Comparison of ENCODE assay signal across 21 cellular contexts in genomic region chr7:65397730-65398142, GRCh38. TPM values are rescaled to one million over a fixed set of nuclear protein-coding genes. Genes with fewer than 3 reads are reported as not detected.
DNase-seq lines count a peak whose midpoint lies in the region; ATAC-seq, FAIRE-seq and TF ChIP-seq lines count a peak whose summit lies in the region.
"Had no signal": no experiment of that assay in that cellular context is flagged by ENCODE, and none has a peak within 500 bp of the region (broad histone marks: within the 10 kb centered on the region; RNA-seq: fewer than 3 reads in every experiment).

No MANE protein-coding gene starts in this region.

- H3K4me2 ChIP-seq in PC-3 (ENCODE audit: low read length) = no peak overlapping the region
- H3K4me2 ChIP-seq: BLaER1 treated with 17β-estradiol and CSF1 and Interleukin-3, amounts not matched to agents 10 nM and 100 nM had no signal

- FAIRE-seq in GM12891 (lab: Jason Lieb, UNC) = peak; percentile 57
- FAIRE-seq: colon had no signal

- no peak overlapping the region for H2AFZ ChIP-seq in PC-3 (ENCODE audit: low read length)

- H3K36me3 Mint-ChIP-seq in osteocyte (ENCODE audit: unreplicated experiment) = peaks cover 43% of the 10 kb centered on the region

- no TSS peak for BruUV-seq in PC-3 (replicated peaks; lab: Mats Ljungman, UMichigan)

- H3K4me3 ChIP-seq in PC-3 (ENCODE audit: low read length) (no peak overlapping the region), epithelial cell of esophagus (ENCODE audit: low read length) (no peak overlapping the region)
- H3K4me3 ChIP-seq: BLaER1 treated with 17β-estradiol and CSF1 and Interleukin-3, amounts not matched to agents 10 nM and 100 nM; HAP-1; testis had no signal

- H3K27me3 Mint-ChIP-seq in osteocyte (ENCODE audit: unreplicated experiment) = no peaks in the 10 kb centered on the region
- H3K27me3 Mint-ChIP-seq: activated CD4-positive, alpha-beta memory T cell treated with anti-CD3 and anti-CD28 coated beads, Interleukin-2, amount 10 ng/mL, durations not matched to agents 7 days and 5 days had no signal

- POLR2A ChIA-PET in PC-3 (lab: Charles Lee; ENCODE audit: unreplicated experiment) = no interaction called here

- no peak for TF ChIP-seq POLR2A in GM12891 (IDR thresholded peaks at IDR 0.05; ENCODE audit: low read depth, low read length)

- no peak overlapping the region for H3K9ac ChIP-seq in PC-3 (ENCODE audit: low read length)
- H3K9ac ChIP-seq: BLaER1 treated with 17β-estradiol and CSF1 and Interleukin-3, amounts not matched to agents 10 nM and 100 nM had no signal

- peaks cover 39% of the 10 kb centered on the region for H3K79me2 ChIP-seq in PC-3 (ENCODE audit: low read length)

- H3F3A ChIP-seq in PC-3 (ENCODE audit: low read length, unreplicated experiment) = no peaks in the 10 kb centered on the region

- intact Hi-C loops in PC-3 (cut with micrococcal nuclease) = no loop called here

- no peaks in the 10 kb centered on the region for H3K9me2 ChIP-seq in PC-3 (replicated peaks; ENCODE audit: low read length)

- H3K27me3 ChIP-seq in PC-3 (ENCODE audit: low read length) = no peaks in the 10 kb centered on the region
- H3K27me3 ChIP-seq: BLaER1 treated with 17β-estradiol and CSF1 and Interleukin-3, amounts not matched to agents 10 nM and 100 nM; testis had no signal

- TF ChIP-seq CTCF in PC-3 (conservative IDR thresholded peaks at IDR 0.05; ENCODE audit: low read depth, low read length) = peak; percentile 37; the same call in 1 of the 2 replicates
- no peak for TF ChIP-seq CTCF in epithelial cell of esophagus (IDR thresholded peaks at IDR 0.05; ENCODE audit: insufficient read depth, low read depth, low read length, missing control alignments)
- TF ChIP-seq CTCF in osteocyte (IDR thresholded peaks at IDR 0.05) = no peak

- no peak for DNase-seq in GM12891 (ENCODE audit: insufficient read length, low spot score)
- DNase-seq in PC-3 = peak; percentile 55
- peak; percentile 43 for DNase-seq in epithelial cell of esophagus (ENCODE audit: low read depth)
- DNase-seq in osteocyte (ENCODE audit: extremely low spot score, unreplicated experiment) = no peak
- DNase-seq in NCI-H510A treated with DMSO at 0.1 percent for 48 hours (lab: John Stamatoyannopoulos, UW) = no peak
- DNase-seq: activated CD4-positive, alpha-beta memory T cell treated with anti-CD3 and anti-CD28 coated beads, Interleukin-2, amount 10 ng/mL, durations not matched to agents 7 days and 5 days; head of caudate nucleus; islet precursor cell; NCI-H446; stimulated activated CD4-positive, alpha-beta T cell treated with anti-CD3 and anti-CD28 coated beads, Interleukin-2, amount 100 ng/mL, for 48 hours; stimulated activated CD8-positive, alpha-beta memory T cell treated with anti-CD3 and anti-CD28 coated beads, Interleukin-4, amount 100 ng/mL, for 48 hours; testis had no signal

- H4K20me1 ChIP-seq in PC-3 (ENCODE audit: low read length) = no peaks in the 10 kb centered on the region

- ATAC-seq in PC-3 (peak; percentile 69), HG03571 (IDR thresholded peaks at IDR 0.05; ENCODE audit: unreplicated experiment) (no peak), GM21786 (IDR thresholded peaks at IDR 0.05; ENCODE audit: unreplicated experiment) (no peak), HG03442 (IDR thresholded peaks at IDR 0.05; ENCODE audit: unreplicated experiment) (no peak)
- ATAC-seq: esophagus mucosa had no signal

- H3K9me3 Mint-ChIP-seq in osteocyte (ENCODE audit: unreplicated experiment) = peaks cover 24% of the 10 kb centered on the region

- H3K4me1 Mint-ChIP-seq in osteocyte (ENCODE audit: unreplicated experiment) = peaks cover 5% of the 10 kb centered on the region

- H3K27ac Mint-ChIP-seq in osteocyte (ENCODE audit: unreplicated experiment) = peak overlapping the region; percentile 18
- H3K27ac Mint-ChIP-seq: activated CD4-positive, alpha-beta memory T cell treated with anti-CD3 and anti-CD28 coated beads, Interleukin-2, amount 10 ng/mL, durations not matched to agents 7 days and 5 days; activated T-helper 1 cell treated with anti-CD3 and anti-CD28 coated beads, Interleukin-12 subunit alpha, Interleukin-12 subunit beta, Interleukin-2, Interleukin-4 antibody, amounts not matched to agents 30 ng/mL and 10 ng/mL and 1 ng/mL, durations not matched to agents 14 hours and 24 hours and 36 hours had no signal

- H3K27ac ChIP-seq in PC-3 (ENCODE audit: low read length) = no peak overlapping the region
- H3K27ac ChIP-seq: BLaER1 treated with 17β-estradiol and CSF1 and Interleukin-3, amounts not matched to agents 10 nM and 100 nM; testis had no signal

- peaks cover 11% of the 10 kb centered on the region; the same call in 1 of the 2 replicates for H3K9me3 ChIP-seq in PC-3 (ENCODE audit: low read length)
- H3K9me3 ChIP-seq: HAP-1, testis had no signal

- CTCF ChIA-PET in PC-3 (lab: Charles Lee) = no interaction called here

- no peak overlapping the region for H3K4me3 Mint-ChIP-seq in osteocyte (ENCODE audit: unreplicated experiment)
- H3K4me3 Mint-ChIP-seq: activated CD4-positive, alpha-beta memory T cell treated with anti-CD3 and anti-CD28 coated beads, Interleukin-2, amount 10 ng/mL, durations not matched to agents 7 days and 5 days; activated T-helper 1 cell treated with anti-CD3 and anti-CD28 coated beads, Interleukin-12 subunit alpha, Interleukin-12 subunit beta, Interleukin-2, Interleukin-4 antibody, amounts not matched to agents 30 ng/mL and 10 ng/mL and 1 ng/mL, durations not matched to agents 14 hours and 24 hours and 36 hours; mesothelial cell of epicardium had no signal

- no peaks in the 10 kb centered on the region for H3K4me1 ChIP-seq in PC-3 (ENCODE audit: insufficient read depth, low read length)
- H3K4me1 ChIP-seq: BLaER1 treated with 17β-estradiol and CSF1 and Interleukin-3, amounts not matched to agents 10 nM and 100 nM; HAP-1; testis had no signal

- H3K36me3 ChIP-seq in PC-3 (ENCODE audit: low read depth, low read length) = peaks cover 74% of the 10 kb centered on the region

TF ChIP-seq in GM12891, 5 proteins besides CTCF, POLR2A, EP300 and RAD21:
- TF ChIP-seq PAX5 (IDR thresholded peaks at IDR 0.05; ENCODE audit: insufficient read depth, low read length, severe bottlenecking) = no peak
- TF ChIP-seq SPI1 (IDR thresholded peaks at IDR 0.05; ENCODE audit: low read depth, low read length) = no peak
- TF ChIP-seq POU2F2 (IDR thresholded peaks at IDR 0.05; ENCODE audit: low read depth, low read length) = no peak
- TF ChIP-seq POLR2AphosphoS5 (IDR thresholded peaks at IDR 0.05; ENCODE audit: low read depth, low read length) = no peak
- no peak for TF ChIP-seq TAF1 (IDR thresholded peaks at IDR 0.05; ENCODE audit: low read depth, low read length)

RNA-seq across cellular contexts. Expression of gene ZNF92, which starts 24.1 kb away (rescaled TPM):
- polyA plus RNA-seq in GM12891 (2012; ENCODE audit: low read depth, missing spikeins) = 7.5 TPM
- total RNA-seq in PC-3 (2014; rRNA removed) (6.3 and 7.6 TPM in 2 replicates), osteocyte (5.7 and 7.0 TPM in 2 replicates)

Comparison
In these comparisons a context has a peak if more than half of its experiments do, and no peak if none do; other contexts are left out.
1. DNase-seq: peak in PC-3 (single experiment) and epithelial cell of esophagus (single experiment); none in GM12891 (single experiment), osteocyte (single experiment) and NCI-H510A treated with DMSO at 0.1 percent for 48 hours (single experiment).